In the genomic region with DNA sequence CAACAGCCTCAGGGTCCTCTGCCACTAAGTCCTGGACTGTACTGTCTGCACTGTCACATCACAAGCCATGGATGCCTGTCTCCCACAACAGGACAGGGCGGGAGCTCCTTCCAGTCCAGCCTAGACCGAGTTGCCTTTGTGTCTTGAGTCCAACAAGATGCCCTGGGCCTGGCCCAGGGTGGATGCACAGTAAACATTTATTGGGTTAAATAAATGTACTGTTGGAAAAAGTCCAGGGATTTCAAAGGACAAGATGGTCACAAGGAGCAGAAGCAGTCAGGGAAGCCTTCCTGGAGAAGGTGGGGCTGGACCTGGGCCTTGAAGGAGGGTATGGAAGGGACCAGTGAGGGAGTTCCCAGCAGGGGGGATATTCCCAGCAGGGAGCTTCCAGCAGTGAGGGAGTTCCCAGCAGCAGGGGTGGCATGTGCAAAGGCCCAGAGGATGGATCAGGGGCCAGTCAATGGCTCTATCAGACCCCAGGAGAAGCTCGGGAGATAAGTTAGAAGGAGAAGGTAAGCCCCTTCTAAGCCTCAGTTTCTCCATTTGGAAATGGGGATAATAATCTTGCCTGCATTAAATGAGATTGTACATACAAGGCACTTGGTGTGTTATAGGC, we compare ENCODE assay signal across 20 cellular contexts.
A peak's percentile ranks its signal among the peaks of the same experiment; 100 is the strongest.
DNase-seq lines count a peak whose midpoint lies in the region; ATAC-seq, FAIRE-seq and TF ChIP-seq lines count a peak whose summit lies in the region.
"Had no signal": no experiment of that assay in that cellular context is flagged by ENCODE, and none has a peak within 500 bp of the region (broad histone marks: within the 10 kb centered on the region; RNA-seq: fewer than 3 reads in every experiment).

No MANE protein-coding gene starts in this region.

- H3K9me3 ChIP-seq in left ventricle myocardium inferior (replicated peaks), result no peaks in the 10 kb centered on the region
- no peaks in the 10 kb centered on the region for H3K9me3 ChIP-seq in colonic mucosa
- H3K9me3 ChIP-seq in mucosa of descending colon, result no peaks in the 10 kb centered on the region
- no peaks in the 10 kb centered on the region for H3K9me3 ChIP-seq in transverse colon
- H3K9me3 ChIP-seq: BE2C, Caco-2, HAP-1 had no signal

- TF ChIP-seq POLR2A in transverse colon (IDR thresholded peaks at IDR 0.05), result no peak
- no peak for TF ChIP-seq POLR2A in H54 (IDR thresholded peaks at IDR 0.05; ENCODE audit: low read depth, low read length)

- peak; percentile 2 for DNase-seq in left ventricle myocardium inferior
- DNase-seq in Right ventricle myocardium inferior (ENCODE audit: missing footprints), result no peak
- DNase-seq in colonic mucosa, result peak; percentile 51
- peak in 2 of 3 donors; percentile 64 to 65 for DNase-seq in mucosa of descending colon
- peak; percentile 67 for DNase-seq in transverse colon
- DNase-seq in H54 (ENCODE audit: insufficient read length, low spot score), result no peak
- DNase-seq: BE2C; C1 segment of cervical spinal cord; Caco-2; CD4-positive, CD25-positive, alpha-beta regulatory T cell; CD8-positive, alpha-beta memory T cell; GDM1; GOT3 had no signal

- H3K27ac ChIP-seq in left ventricle myocardium inferior (replicated peaks), result no peak overlapping the region
- H3K27ac ChIP-seq in colonic mucosa, result peak overlapping the region; percentile 41
- peak overlapping the region; percentile 32 to 57 (median 45) for H3K27ac ChIP-seq in transverse colon
- H3K27ac ChIP-seq: HL-60 had no signal

- H3K27me3 ChIP-seq in left ventricle myocardium inferior (ENCODE audit: low read depth) (no peaks in the 10 kb centered on the region), colonic mucosa (no peaks in the 10 kb centered on the region), transverse colon (no peaks in the 10 kb centered on the region)
- H3K27me3 ChIP-seq: BE2C had no signal

- WGBS in transverse colon (ENCODE audit: low coverage in 1 of 2), 2 donors, result 50 to 73% methylated on average over 2 to 3 of the region's 3 CpGs

- intact Hi-C loops in left ventricle myocardium inferior (cut with micrococcal nuclease) (no loop called here), Right ventricle myocardium inferior (cut with DNase I) (no loop called here), colonic mucosa (cut with DNase I) (loop anchor here (10.0 kb wide), 1 partner anchor 126 kb away; no protein-coding TSS in a partner anchor), mucosa of descending colon (cut with DNase I, micrococcal nuclease) (no loop called here), transverse colon (cut with DNase I; ENCODE audit: low total_unique reads) (no loop called here)

- TF ChIP-seq EP300 in transverse colon (IDR thresholded peaks at IDR 0.05; ENCODE audit: low read depth), result no peak

- H3K4me3 ChIP-seq in left ventricle myocardium inferior (no peak overlapping the region), colonic mucosa (no peak overlapping the region), mucosa of descending colon (no peak overlapping the region), transverse colon (no peak overlapping the region)
- H3K4me3 ChIP-seq: HAP-1 had no signal

- ATAC-seq in Right ventricle myocardium inferior (no peak), mucosa of descending colon (peak; percentile 82), GM19452 (IDR thresholded peaks at IDR 0.05; ENCODE audit: unreplicated experiment) (no peak), GM21381 (IDR thresholded peaks at IDR 0.05; ENCODE audit: unreplicated experiment) (no peak)

- in situ Hi-C loops in transverse colon (cut with MboI; ENCODE audit: low pct_ligation_motif_present in 1 of 4, low pct_unique_long_range_greater_than_20kb in 1 of 4, low sequenced_read_pairs in 3 of 4), result no loop called here

- TF ChIP-seq CTCF in left ventricle myocardium inferior (IDR thresholded peaks at IDR 0.05; ENCODE audit: borderline replicate concordance) (no peak), colonic mucosa (IDR thresholded peaks at IDR 0.05) (no peak), mucosa of descending colon (IDR thresholded peaks at IDR 0.05) (no peak), transverse colon (IDR thresholded peaks at IDR 0.05) (no peak)

- no peak for FAIRE-seq in H54 (lab: Jason Lieb, UNC)
- FAIRE-seq: D721Med, GM12892, GM18507 had no signal

- H3K36me3 ChIP-seq in left ventricle myocardium inferior (no peaks in the 10 kb centered on the region), colonic mucosa (no peaks in the 10 kb centered on the region), mucosa of descending colon (ENCODE audit: low read depth) (no peaks in the 10 kb centered on the region), transverse colon (no peaks in the 10 kb centered on the region)
- H3K36me3 ChIP-seq: BE2C, HAP-1 had no signal

- no peak overlapping the region for H3K9ac ChIP-seq in colonic mucosa (ENCODE audit: low read depth in 2 of 2, low read length in 2 of 2)

- H3K4me1 ChIP-seq in left ventricle myocardium inferior (peaks cover 10% of the 10 kb centered on the region), colonic mucosa (no peaks in the 10 kb centered on the region), mucosa of descending colon (ENCODE audit: low read depth) (peaks cover 21% of the 10 kb centered on the region), transverse colon (peaks cover 18 to 54% (median 26%) of the 10 kb centered on the region in 4 donors)
- H3K4me1 ChIP-seq: BE2C, HAP-1 had no signal

Comparison
In these comparisons a context has a peak if more than half of its experiments do, and no peak if none do; other contexts are left out.
1. DNase-seq: peak in left ventricle myocardium inferior (single experiment), colonic mucosa (single experiment), mucosa of descending colon (2 of 3) and transverse colon (single experiment); none in Right ventricle myocardium inferior (single experiment) and H54 (single experiment).